In genomic region chrX:38970074-38970473, GRCh38 we compare ENCODE assay signal across 22 cellular contexts.
A peak's percentile ranks its signal among the peaks of the same experiment; 100 is the strongest.
DNase-seq lines count a peak whose midpoint lies in the region; ATAC-seq and TF ChIP-seq lines count a peak whose summit lies in the region.
"Had no signal": no experiment of that assay in that cellular context is flagged by ENCODE, and none has a peak within 500 bp of the region (broad histone marks: within the 10 kb centered on the region; RNA-seq: fewer than 3 reads in every experiment).

No MANE protein-coding gene starts in this region.

- H3K27me3 ChIP-seq in mesenchymal stem cell (ENCODE audit: control insufficient read depth in 1 of 2, insufficient read depth in 1 of 2, low read length in 2 of 2) (peaks cover 0 to 20% of the 10 kb centered on the region in 2 experiments), heart left ventricle (peaks cover 0 to 7% (median 0%) of the 10 kb centered on the region in 9 donors)
- H3K27me3 ChIP-seq: ovary, right atrium auricular region, SJCRH30 had no signal

- no peak overlapping the region for H3K18ac ChIP-seq in mesenchymal stem cell (ENCODE audit: low read depth in 1 of 2, low read length in 2 of 2)

- H4K8ac ChIP-seq in mesenchymal stem cell (ENCODE audit: low read length), result no peak overlapping the region

- no peak overlapping the region for H2BK12ac ChIP-seq in mesenchymal stem cell (ENCODE audit: low read length in 2 of 2)

- no peak overlapping the region for H2AFZ ChIP-seq in mesenchymal stem cell (ENCODE audit: low read depth, low read length)

- TF ChIP-seq POLR2A in heart left ventricle (IDR thresholded peaks at IDR 0.05), result no peak

- no peak overlapping the region for H2AK5ac ChIP-seq in mesenchymal stem cell (ENCODE audit: low read length, severe bottlenecking)

- H3K4me2 ChIP-seq in mesenchymal stem cell (ENCODE audit: low read length, poor library complexity, severe bottlenecking), result no peak overlapping the region

- H3K36me3 ChIP-seq in mesenchymal stem cell (ENCODE audit: control insufficient read depth in 1 of 2, insufficient read depth in 2 of 2, low read depth in 1 of 2, low read length in 2 of 2), result no peaks in the 10 kb centered on the region
- no peaks in the 10 kb centered on the region for H3K36me3 ChIP-seq in heart left ventricle
- H3K36me3 ChIP-seq: ovary, right atrium auricular region, SJCRH30, spleen had no signal

- peaks cover 5% of the 10 kb centered on the region for H3K9me3 ChIP-seq in mesenchymal stem cell (ENCODE audit: control insufficient read depth, low read length)
- H3K9me3 ChIP-seq in heart left ventricle, result no peaks in the 10 kb centered on the region
- H3K9me3 ChIP-seq: ovary, right atrium auricular region, SJCRH30, spleen had no signal

- H3K79me1 ChIP-seq in mesenchymal stem cell (replicated peaks; ENCODE audit: low read length, poor library complexity, severe bottlenecking), result no peaks in the 10 kb centered on the region

- no CpG with 5 or more reads among the region's 1 CpG for WGBS in mesenchymal stem cell
- WGBS in heart left ventricle, 4 donors, result 87 to 100% (median 96%) methylated on average over 1 of the region's 1 CpG

- intact Hi-C loops in heart left ventricle (cut with DNase I), result loop anchor here in 1 of 10 donors (5.0 kb wide), 1 partner anchor 168 kb away; the partner anchor contains the start of gene MID1IP1

- no peak overlapping the region for H2BK120ac ChIP-seq in mesenchymal stem cell (ENCODE audit: low read depth, low read length)

- H2BK5ac ChIP-seq in mesenchymal stem cell (ENCODE audit: low read depth, low read length, poor library complexity, severe bottlenecking), result no peak overlapping the region

- no peak overlapping the region for H3K14ac ChIP-seq in mesenchymal stem cell (ENCODE audit: low read length in 2 of 2)

- no peak overlapping the region for H3K27ac ChIP-seq in mesenchymal stem cell (ENCODE audit: low read length, poor library complexity, severe bottlenecking)
- no peak overlapping the region for H3K27ac ChIP-seq in heart left ventricle
- H3K27ac ChIP-seq: ovary, right atrium auricular region, SJCRH30, spleen had no signal

- no peak overlapping the region for H3K4ac ChIP-seq in mesenchymal stem cell (ENCODE audit: low read depth in 1 of 2, low read length in 2 of 2)

- H3K4me1 ChIP-seq in mesenchymal stem cell (ENCODE audit: control insufficient read depth, insufficient read depth, low read depth, low read length), result no peaks in the 10 kb centered on the region
- peaks cover 0 to 7% (median 0%) of the 10 kb centered on the region in 12 donors for H3K4me1 ChIP-seq in heart left ventricle
- H3K4me1 ChIP-seq: right atrium auricular region, SJCRH30, spleen had no signal

- H2BK15ac ChIP-seq in mesenchymal stem cell (ENCODE audit: low read depth, poor library complexity, severe bottlenecking), result no peak overlapping the region

- no peak for DNase-seq in mesenchymal stem cell
- DNase-seq in HK-2 (ENCODE audit: unreplicated experiment), result no peak
- no peak for DNase-seq in GOT3 (lab: John Stamatoyannopoulos, UW)
- DNase-seq in heart left ventricle, result no peak
- DNase-seq: activated CD4-positive, alpha-beta T cell treated with anti-CD3 and anti-CD28 coated beads for 1 hour; activated effector memory CD4-positive, alpha-beta T cell treated with anti-CD3 and anti-CD28 coated beads, Interleukin-2, amount 50 U/mL, for 16 hours; activated naive CD8-positive, alpha-beta T cell treated with anti-CD3 and anti-CD28 coated beads, Interleukin-2, amount 10 ng/mL, durations not matched to agents 7 days and 5 days; AML-193; CD8-positive, alpha-beta T cell; central memory CD4-positive, alpha-beta T cell; DMS 273 treated with DMSO at 0.1 percent for 48 hours; NCI-H146; NCI-H524 treated with DMSO at 0.1 percent for 48 hours; ovary; SJCRH30; spleen; stimulated activated CD4-positive, alpha-beta T cell treated with anti-CD3 and anti-CD28 coated beads, Interleukin-2, amount 100 ng/mL, for 48 hours had no signal

- no peak overlapping the region for H3K23ac ChIP-seq in mesenchymal stem cell (ENCODE audit: low read length in 2 of 2)

- H3K4me3 ChIP-seq in mesenchymal stem cell (ENCODE audit: insufficient read depth in 1 of 2, low read depth in 1 of 2, low read length in 2 of 2), result no peak overlapping the region
- H3K4me3 ChIP-seq in heart left ventricle, result no peak overlapping the region
- H3K4me3 ChIP-seq: ovary, right atrium auricular region, SJCRH30, spleen had no signal

- ATAC-seq in GM18498 (IDR thresholded peaks at IDR 0.05; ENCODE audit: unreplicated experiment) (peak; percentile 50), GM19025 (IDR thresholded peaks at IDR 0.05; ENCODE audit: low read depth, unreplicated experiment) (peak; percentile 80), HG02571 (IDR thresholded peaks at IDR 0.05; ENCODE audit: unreplicated experiment) (peak; percentile 75), HG03108 (IDR thresholded peaks at IDR 0.05; ENCODE audit: unreplicated experiment) (peak; percentile 74), heart left ventricle (no peak)
- ATAC-seq: CD8-positive, alpha-beta T cell had no signal

- no peak for TF ChIP-seq CTCF in heart left ventricle (IDR thresholded peaks at IDR 0.05)

- H4K91ac ChIP-seq in mesenchymal stem cell (ENCODE audit: low read length), result no peak overlapping the region

- no peak overlapping the region for H3K9ac ChIP-seq in mesenchymal stem cell (ENCODE audit: low read length)

Comparison
In these comparisons a context has a peak if more than half of its experiments do, and no peak if none do; other contexts are left out.
1. ATAC-seq: peak in GM18498 (single experiment), GM19025 (single experiment), HG02571 (single experiment) and HG03108 (single experiment); none in heart left ventricle (0 of 4).